8 cellular contexts compared by ENCODE assay signal in genomic region chr4:110055014-110055768, GRCh38.
DNase-seq lines count a peak whose midpoint lies in the region; ATAC-seq, FAIRE-seq and TF ChIP-seq lines count a peak whose summit lies in the region.

No MANE protein-coding gene starts in this region.

- in situ Hi-C loops in HepG2 (cut with HindIII; ENCODE audit: extremely low pct_ligation_motif_present, low pct_unique_long_range_greater_than_20kb) = no loop called here

- H3K27me3 ChIP-seq in GM23338 (ENCODE audit: insufficient read depth) = no peaks in the 10 kb centered on the region
- H3K27me3 ChIP-seq in HepG2 (ENCODE audit: control insufficient read depth in 1 of 2, insufficient read depth in 2 of 2, low read length in 2 of 2) = no peaks in the 10 kb centered on the region
- H3K27me3 ChIP-seq in stomach = no peaks in the 10 kb centered on the region
- no peaks in the 10 kb centered on the region for H3K27me3 ChIP-seq in suprapubic skin

- H3K4me1 ChIP-seq in GM23338 (ENCODE audit: insufficient read depth) = no peaks in the 10 kb centered on the region
- peaks cover 16% of the 10 kb centered on the region for H3K4me1 ChIP-seq in HepG2 (ENCODE audit: insufficient read depth, low read length)
- H3K4me1 ChIP-seq in stomach = peaks cover 0 to 7% (median 2%) of the 10 kb centered on the region in 4 donors
- no peaks in the 10 kb centered on the region for H3K4me1 ChIP-seq in suprapubic skin

- H4K20me1 ChIP-seq in GM23338 (replicated peaks; ENCODE audit: insufficient read depth) (peaks cover 4% of the 10 kb centered on the region; the same call in 1 of the 2 replicates), HepG2 (ENCODE audit: insufficient read depth, low read length) (no peaks in the 10 kb centered on the region)

- peak; percentile 93 for FAIRE-seq in RCC 7860 (lab: Jason Lieb, UNC)
- FAIRE-seq in HepG2 (lab: Jason Lieb, UNC) = no peak

- H3K9ac ChIP-seq in HepG2 (ENCODE audit: insufficient read depth, low read depth, low read length) = no peak overlapping the region

- no peaks in the 10 kb centered on the region; the same call in 1 of the 2 replicates for H3K79me2 ChIP-seq in GM23338 (replicated peaks; ENCODE audit: insufficient read depth)
- no peaks in the 10 kb centered on the region for H3K79me2 ChIP-seq in HepG2 (ENCODE audit: insufficient read depth, low read length)

- ATAC-seq in GM18858 (IDR thresholded peaks at IDR 0.05; ENCODE audit: unreplicated experiment) (peak; percentile 85), GM23338 (peak; percentile 45; the same call in 2 of the 3 replicates), HepG2 (peak; percentile 87)

- H2AFZ ChIP-seq in GM23338 (no peak overlapping the region), HepG2 (ENCODE audit: low read length) (no peak overlapping the region)

- H3K9me3 ChIP-seq in HepG2 (ENCODE audit: low read length) = no peaks in the 10 kb centered on the region
- H3K9me3 ChIP-seq in stomach = no peaks in the 10 kb centered on the region
- no peaks in the 10 kb centered on the region for H3K9me3 ChIP-seq in suprapubic skin

- peak overlapping the region; percentile 86 for H3K27ac Mint-ChIP-seq in GM23338

- 24% methylated on average over 3 of the region's 4 CpGs for WGBS in HepG2 (ENCODE audit: low lambda C conversion rate)
- WGBS in stomach, 5 donors = 53 to 65% (median 55%) methylated on average over 4 of the region's 4 CpGs
- 84% methylated on average over 4 of the region's 4 CpGs for WGBS in suprapubic skin

- H3F3A ChIP-seq in GM23338 (replicated peaks; ENCODE audit: low read depth) = no peaks in the 10 kb centered on the region

- TF ChIP-seq EP300 in HepG2 (IDR thresholded peaks at IDR 0.05; ENCODE audit: low read depth in 2 of 2, low read length in 2 of 2) (no peak; a peak in 1 of 4 replicates), HepG2 (CRISPR knock-in tag; IDR thresholded peaks at IDR 0.05; ENCODE audit: borderline replicate concordance) (no peak), stomach (IDR thresholded peaks at IDR 0.05) (no peak), suprapubic skin (IDR thresholded peaks at IDR 0.05) (no peak)

- H3K36me3 ChIP-seq in GM23338 (ENCODE audit: insufficient read depth) (peaks cover 22% of the 10 kb centered on the region), HepG2 (replicated peaks in 1 of 2; ENCODE audit: control insufficient read depth in 1 of 2, insufficient read depth in 2 of 2, low read length in 2 of 2) (peaks cover 0 to 14% of the 10 kb centered on the region in 2 experiments; a peak in 3 of 5 replicates), stomach (peaks cover 0 to 12% (median 4%) of the 10 kb centered on the region in 4 donors), suprapubic skin (peaks cover 4% of the 10 kb centered on the region)

- intact Hi-C loops in HepG2 (cut with micrococcal nuclease; ENCODE audit: unreplicated experiment) = no loop called here
- intact Hi-C loops in stomach (cut with DNase I; ENCODE audit: low total_unique reads) = no loop called here

- no peaks in the 10 kb centered on the region for H3K9me3 Mint-ChIP-seq in GM23338

- H3K4me2 ChIP-seq in GM23338 = no peak overlapping the region
- peak overlapping the region; percentile 11; the same call in 1 of the 2 replicates for H3K4me2 ChIP-seq in HepG2 (ENCODE audit: low read depth, low read length)

- no TSS peak for BruUV-seq in HepG2 (replicated peaks; lab: Mats Ljungman, UMichigan)

- POLR2A ChIA-PET in HepG2 (lab: Yijun Ruan, JAX) = interaction anchor here (1.5 kb wide), 1 partner anchor 9 kb away, joined by 5 read pairs; no protein-coding TSS in a partner anchor

- CTCF ChIA-PET in HepG2 (lab: Yijun Ruan, JAX; ENCODE audit: low intra/inter-chr PET ratio, low total read pairs) = no interaction called here

- no peaks in the 10 kb centered on the region for H3K27me3 Mint-ChIP-seq in GM23338 (ENCODE audit: insufficient read depth, low read depth, poor library complexity)

- TF ChIP-seq POLR2A in HepG2 (IDR thresholded peaks at IDR 0.05; ENCODE audit: insufficient read depth in 1 of 2, low read depth in 2 of 2, low read length in 2 of 2) (no peak), stomach (IDR thresholded peaks at IDR 0.05) (no peak), suprapubic skin (IDR thresholded peaks at IDR 0.05) (no peak)

- TF ChIP-seq CTCF in GM23338 (conservative IDR thresholded peaks at IDR 0.05; ENCODE audit: low read depth in 2 of 2) = no peak
- no peak for TF ChIP-seq CTCF in HepG2 (CRISPR knock-in tag; IDR thresholded peaks at IDR 0.05)
- no peak for TF ChIP-seq CTCF in stomach (IDR thresholded peaks at IDR 0.05)
- no peak for TF ChIP-seq CTCF in suprapubic skin (IDR thresholded peaks at IDR 0.05)

- H3K4me1 Mint-ChIP-seq in GM23338 = peaks cover 5% of the 10 kb centered on the region; the same call in 2 of the 3 replicates

- H3K36me3 Mint-ChIP-seq in GM23338 (ENCODE audit: low read depth) = peaks cover 22% of the 10 kb centered on the region

- H3K4me3 ChIP-seq in GM23338 = no peak overlapping the region
- H3K4me3 ChIP-seq in HepG2 (replicated peaks in 1 of 3; ENCODE audit: insufficient read depth in 1 of 3, low read depth in 2 of 3, low read length in 3 of 3) = no peak overlapping the region
- no peak overlapping the region for H3K4me3 ChIP-seq in stomach
- no peak overlapping the region for H3K4me3 ChIP-seq in suprapubic skin

- DNase-seq in GM23338 (ENCODE audit: low spot score) (no peak), RCC 7860 (ENCODE audit: low spot score) (peak; percentile 82), HepG2 (ENCODE audit: low spot score) (peak; percentile 34), stomach (no peak), KG1 (lab: John Stamatoyannopoulos, UW) (no peak), suprapubic skin (ENCODE audit: low spot score in 2 of 2) (no peak)
- DNase-seq in stimulated activated CD4-positive, alpha-beta T cell treated with anti-CD3 and anti-CD28 coated beads, Interleukin-4, amount 100 ng/mL, for 24 hours = no peak

- H3K27ac ChIP-seq in GM23338 (ENCODE audit: low read depth) (no peak overlapping the region; the same call in 1 of the 2 replicates), HepG2 (ENCODE audit: extremely low read length, insufficient read depth, low read length) (peak overlapping the region; percentile 61), stomach (peak overlapping the region in 1 of 5 donors; percentile 32), suprapubic skin (no peak overlapping the region)

- no peaks in the 10 kb centered on the region for H3K9me2 ChIP-seq in GM23338 (ENCODE audit: insufficient read depth)

- no peak for TF ChIP-seq RAD21 in HepG2 (CRISPR knock-in tag; IDR thresholded peaks at IDR 0.05)

- no peak overlapping the region for H3K4me3 Mint-ChIP-seq in GM23338

TF ChIP-seq in GM23338, 12 proteins besides CTCF, POLR2A, EP300 and RAD21 (continues in another document):
- TF ChIP-seq CREB1 (CRISPR knock-in tag; IDR thresholded peaks at IDR 0.05; ENCODE audit: low read depth) = no peak
- TF ChIP-seq ZNF331 (CRISPR knock-in tag; IDR thresholded peaks at IDR 0.05; ENCODE audit: low read depth) = no peak

TF ChIP-seq in HepG2, 621 proteins besides CTCF, POLR2A, EP300 and RAD21 (continues in another document):
- TF ChIP-seq, protein P1, sequence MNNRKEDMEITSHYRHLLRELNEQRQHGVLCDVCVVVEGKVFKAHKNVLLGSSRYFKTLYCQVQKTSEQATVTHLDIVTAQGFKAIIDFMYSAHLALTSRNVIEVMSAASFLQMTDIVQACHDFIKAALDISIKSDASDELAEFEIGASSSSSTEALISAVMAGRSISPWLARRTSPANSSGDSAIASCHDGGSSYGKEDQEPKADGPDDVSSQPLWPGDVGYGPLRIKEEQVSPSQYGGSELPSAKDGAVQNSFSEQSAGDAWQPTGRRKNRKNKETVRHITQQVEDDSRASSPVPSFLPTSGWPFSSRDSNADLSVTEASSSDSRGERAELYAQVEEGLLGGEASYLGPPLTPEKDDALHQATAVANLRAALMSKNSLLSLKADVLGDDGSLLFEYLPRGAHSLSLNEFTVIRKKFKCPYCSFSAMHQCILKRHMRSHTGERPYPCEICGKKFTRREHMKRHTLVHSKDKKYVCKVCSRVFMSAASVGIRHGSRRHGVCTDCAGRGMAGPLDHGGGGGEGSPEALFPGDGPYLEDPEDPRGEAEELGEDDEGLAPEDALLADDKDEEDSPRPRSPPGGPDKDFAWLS (CRISPR knock-in tag; IDR thresholded peaks at IDR 0.05; ENCODE audit: borderline replicate concordance) = no peak
- TF ChIP-seq SAP130 (CRISPR knock-in tag; IDR thresholded peaks at IDR 0.05; ENCODE audit: low read depth) = 0 out of 2 replicates have a peak, but pooled peaks have one; percentile 12
- no peak for TF ChIP-seq ZNF746 (CRISPR knock-in tag; IDR thresholded peaks at IDR 0.05)
- TF ChIP-seq ZNF530 (CRISPR knock-in tag; IDR thresholded peaks at IDR 0.05; ENCODE audit: low read depth) = no peak
- TF ChIP-seq, protein P2, sequence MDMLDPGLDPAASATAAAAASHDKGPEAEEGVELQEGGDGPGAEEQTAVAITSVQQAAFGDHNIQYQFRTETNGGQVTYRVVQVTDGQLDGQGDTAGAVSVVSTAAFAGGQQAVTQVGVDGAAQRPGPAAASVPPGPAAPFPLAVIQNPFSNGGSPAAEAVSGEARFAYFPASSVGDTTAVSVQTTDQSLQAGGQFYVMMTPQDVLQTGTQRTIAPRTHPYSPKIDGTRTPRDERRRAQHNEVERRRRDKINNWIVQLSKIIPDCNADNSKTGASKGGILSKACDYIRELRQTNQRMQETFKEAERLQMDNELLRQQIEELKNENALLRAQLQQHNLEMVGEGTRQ (IDR thresholded peaks at IDR 0.05; ENCODE audit: low read depth, low read length) = no peak
- TF ChIP-seq, protein P2 (CRISPR knock-in tag; IDR thresholded peaks at IDR 0.05; ENCODE audit: borderline replicate concordance) = no peak
- no peak for TF ChIP-seq ZBTB26 (CRISPR knock-in tag; IDR thresholded peaks at IDR 0.05; ENCODE audit: borderline replicate concordance)
- no peak for TF ChIP-seq ZNF713 (CRISPR knock-in tag; IDR thresholded peaks at IDR 0.05)

Comparison
In these comparisons a context has a peak if more than half of its experiments do, and no peak if none do; other contexts are left out.
1. DNase-seq: peak in RCC 7860 (single experiment) and HepG2 (single experiment); none in GM23338 (single experiment), stomach (single experiment), KG1 (single experiment), stimulated activated CD4-positive, alpha-beta T cell treated with anti-CD3 and anti-CD28 coated beads, Interleukin-4, amount 100 ng/mL, for 24 hours (single experiment) and suprapubic skin (0 of 2).
2. Peak in every context shown above with its lines, with median percentiles within 50 percentile points of each other: ATAC-seq.